8 cellular contexts compared by ENCODE assay signal in the genomic region with DNA sequence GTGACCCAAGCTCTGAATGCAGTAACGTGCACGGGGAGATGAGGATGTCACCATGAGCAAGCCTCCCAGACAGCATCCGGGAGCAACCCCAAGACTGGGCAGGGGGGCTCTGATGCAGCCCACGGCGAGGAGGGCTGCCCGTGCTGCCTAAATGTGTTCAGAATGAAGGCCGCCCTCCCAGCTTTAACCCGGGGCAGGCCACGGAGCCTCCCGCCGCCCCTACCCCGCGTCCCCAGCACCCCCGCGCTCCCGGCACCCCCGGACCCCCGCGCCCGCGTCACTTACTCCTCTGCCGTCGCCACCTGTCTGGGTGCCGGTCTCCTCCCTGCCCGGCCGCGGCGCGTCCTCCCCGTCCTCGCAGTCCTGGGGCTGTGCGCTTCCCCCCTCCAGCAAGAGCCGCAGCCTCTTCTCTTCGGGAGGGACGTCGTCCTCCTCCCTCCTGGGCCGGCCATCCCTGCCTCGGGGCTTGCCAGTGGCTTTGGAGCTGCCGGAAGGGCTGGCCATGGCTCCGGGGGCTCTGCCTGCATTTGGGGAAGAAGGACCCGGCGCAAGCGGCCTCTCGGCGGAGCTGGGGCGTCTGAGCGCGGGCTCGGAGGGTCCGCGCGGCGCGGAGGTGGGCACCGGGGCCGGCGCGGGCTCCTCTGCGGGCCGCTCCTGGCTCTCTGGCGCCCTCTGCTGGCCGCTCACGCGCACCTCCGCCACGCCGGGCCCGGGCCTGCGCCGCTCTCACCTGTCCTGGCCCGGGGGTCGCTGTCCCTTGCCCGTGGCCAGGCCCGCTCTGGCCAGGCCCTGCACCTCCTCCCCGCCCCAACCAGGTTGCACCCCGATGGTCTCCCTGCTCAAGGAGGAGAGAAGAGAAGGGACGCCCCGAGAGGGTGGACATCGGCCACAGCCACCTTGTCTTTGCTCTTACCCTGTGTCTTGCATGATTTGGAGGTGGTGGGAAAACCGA. TPM values are rescaled to one million over a fixed set of nuclear protein-coding genes. Genes with fewer than 3 reads are reported as not detected.
A peak's percentile ranks its signal among the peaks of the same experiment; 100 is the strongest.
DNase-seq lines count a peak whose midpoint lies in the region; ATAC-seq, FAIRE-seq and TF ChIP-seq lines count a peak whose summit lies in the region.
"Not testable (repeated sequence)": the region's sequence is repeated elsewhere in the genome, so short reads cannot be mapped to it uniquely, and the experiment has no call there.

No MANE protein-coding gene starts in this region.

- peak; percentile 65 to 67 for ATAC-seq in activated naive CD4-positive, alpha-beta T cell treated with anti-CD3 and anti-CD28 coated beads, Interleukin-2, amount 50 U/mL, for 72 hours

- peak; percentile 42 for DNase-seq in AG08395 (ENCODE audit: low spot score)
- peak; percentile 39 for DNase-seq in GM18507 (ENCODE audit: extremely low spot score, insufficient read length, low read depth)
- DNase-seq in NCI-H1694 treated with DMSO at 0.1 percent for 48 hours (lab: John Stamatoyannopoulos, UW), result peak; percentile 16
- peak; percentile 20 for DNase-seq in T-helper 22 cell (ENCODE audit: low read depth)
- DNase-seq in activated naive CD4-positive, alpha-beta T cell treated with anti-CD3 and anti-CD28 coated beads, Interleukin-2, amount 50 U/mL, for 72 hours (ENCODE audit: low spot score in 2 of 2), result peak; percentile 62 to 85
- peak; percentile 19 for DNase-seq in fibroblast of villous mesenchyme (ENCODE audit: low read depth)
- peak; percentile 30 for DNase-seq in midbrain (lab: John Stamatoyannopoulos, UW)
- peak; percentile 68 for DNase-seq in stimulated activated CD4-positive, alpha-beta T cell treated with anti-CD3 and anti-CD28 coated beads, Interleukin-4, amount 100 ng/mL, for 24 hours

- H3K9me3 Mint-ChIP-seq in activated naive CD4-positive, alpha-beta T cell treated with anti-CD3 and anti-CD28 coated beads, Interleukin-2, amount 50 U/mL, for 72 hours, result not testable (repeated sequence)

- not testable (repeated sequence) for FAIRE-seq in GM18507 (lab: Jason Lieb, UNC)

- peak; percentile 50 for TF ChIP-seq CTCF in fibroblast of villous mesenchyme (IDR thresholded peaks at IDR 0.05; ENCODE audit: insufficient read depth, low read depth, low read length)

- H3K4me3 ChIP-seq in fibroblast of villous mesenchyme (ENCODE audit: low read depth, low read length), result peak overlapping the region; percentile 44

- not testable (repeated sequence) for H3K27ac Mint-ChIP-seq in activated naive CD4-positive, alpha-beta T cell treated with anti-CD3 and anti-CD28 coated beads, Interleukin-2, amount 50 U/mL, for 72 hours

- not testable (repeated sequence) for H3K36me3 Mint-ChIP-seq in activated naive CD4-positive, alpha-beta T cell treated with anti-CD3 and anti-CD28 coated beads, Interleukin-2, amount 50 U/mL, for 72 hours

RNA-seq across cellular contexts. Expression of a gene that starts 55.9 kb away (rescaled TPM):
- 100 to 1,000 TPM; 112 to 156 TPM for total RNA-seq in activated naive CD4-positive, alpha-beta T cell treated with anti-CD3 and anti-CD28 coated beads, Interleukin-2, amount 50 U/mL, for 72 hours
- 60.5 and 128 TPM in 2 replicates for total RNA-seq in fibroblast of villous mesenchyme

Comparison
In these comparisons a context has a peak if more than half of its experiments do, and no peak if none do; other contexts are left out.
1. Peak in every context shown above with its lines: DNase-seq, ATAC-seq and H3K4me3 ChIP-seq.
2. DNase-seq: peak in every context shown above with its lines; median percentile 74 in activated naive CD4-positive, alpha-beta T cell treated with anti-CD3 and anti-CD28 coated beads, Interleukin-2, amount 50 U/mL, for 72 hours; 68 in stimulated activated CD4-positive, alpha-beta T cell treated with anti-CD3 and anti-CD28 coated beads, Interleukin-4, amount 100 ng/mL, for 24 hours; 42 in AG08395; 39 in GM18507; 30 in midbrain; 20 in T-helper 22 cell; 19 in fibroblast of villous mesenchyme; 16 in NCI-H1694 treated with DMSO at 0.1 percent for 48 hours.